In the genomic region with DNA sequence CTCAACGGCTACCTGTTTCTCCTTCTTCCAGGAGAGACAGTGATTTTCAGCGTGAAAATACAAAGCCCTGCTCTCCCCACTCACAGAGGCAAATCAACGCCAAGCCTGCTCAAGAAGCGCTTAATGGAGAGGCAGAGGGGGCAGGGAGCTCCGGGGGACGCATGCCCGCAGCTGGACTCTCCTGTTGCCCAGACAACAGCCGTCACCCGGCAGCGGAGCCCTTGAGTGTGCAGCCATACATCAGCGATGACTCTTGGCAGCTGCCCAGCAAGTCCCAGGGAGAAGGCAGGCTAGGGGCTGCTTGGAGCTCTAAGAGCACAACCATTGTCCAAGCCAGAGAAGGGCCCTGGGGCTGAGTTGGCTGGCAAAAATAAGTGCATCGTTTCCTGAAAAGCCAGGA, we compare ENCODE assay signal across 12 cellular contexts.
A peak's percentile ranks its signal among the peaks of the same experiment; 100 is the strongest.
DNase-seq lines count a peak whose midpoint lies in the region; ATAC-seq and TF ChIP-seq lines count a peak whose summit lies in the region.
"Had no signal": no experiment of that assay in that cellular context is flagged by ENCODE, and none has a peak within 500 bp of the region (broad histone marks: within the 10 kb centered on the region; RNA-seq: fewer than 3 reads in every experiment).

No MANE protein-coding gene starts in this region.

- no peaks in the 10 kb centered on the region for H3K9me3 ChIP-seq in esophagus squamous epithelium

- peak overlapping the region; percentile 82 to 91 (median 91) for H3K27ac Mint-ChIP-seq in nephron
- H3K27ac Mint-ChIP-seq: activated naive CD8-positive, alpha-beta T cell treated with anti-CD3 and anti-CD28 coated beads, Interleukin-2, amount 10 ng/mL, durations not matched to agents 7 days and 5 days had no signal

- peaks cover 0 to 10% (median 0%) of the 10 kb centered on the region in 3 donors for H3K4me1 ChIP-seq in esophagus squamous epithelium

- intact Hi-C loops in esophagus squamous epithelium (cut with DNase I): no loop called here

- H3K4me3 Mint-ChIP-seq in nephron: peak overlapping the region; percentile 61 to 74 (median 69)
- H3K4me3 Mint-ChIP-seq: activated naive CD8-positive, alpha-beta T cell treated with anti-CD3 and anti-CD28 coated beads, Interleukin-2, amount 10 ng/mL, durations not matched to agents 7 days and 5 days had no signal

- no peak for TF ChIP-seq CTCF in nephron (IDR thresholded peaks at IDR 0.05; ENCODE audit: unreplicated experiment in 3 of 3)
- no peak for TF ChIP-seq CTCF in esophagus squamous epithelium (IDR thresholded peaks at IDR 0.05)

- H3K36me3 ChIP-seq in esophagus squamous epithelium: peaks cover 0 to 33% (median 0%) of the 10 kb centered on the region in 3 donors

- DNase-seq in DMS 273 (lab: John Stamatoyannopoulos, UW; ENCODE audit: unreplicated experiment): peak; percentile 91
- peak; percentile 83 for DNase-seq in NCI-H2107 treated with DMSO at 0.1 percent for 48 hours (lab: John Stamatoyannopoulos, UW; ENCODE audit: unreplicated experiment)
- peak; percentile 6 for DNase-seq in cerebellar cortex (ENCODE audit: low spot score)
- DNase-seq in activated T-cell treated with anti-CD3 and anti-CD28 coated beads, Interleukin-2, amount 50 U/mL, for 1 hour: no peak
- no peak for DNase-seq in esophagus squamous epithelium (lab: John Stamatoyannopoulos, UW)
- DNase-seq: activated naive CD8-positive, alpha-beta T cell treated with anti-CD3 and anti-CD28 coated beads, Interleukin-2, amount 10 ng/mL, durations not matched to agents 7 days and 5 days; DND-41; stimulated activated naive CD4-positive, alpha-beta T cell treated with Interleukin-2 at 50 U/mL for 16 hours had no signal

- H3K27me3 ChIP-seq in esophagus squamous epithelium: no peaks in the 10 kb centered on the region

- H3K4me1 Mint-ChIP-seq in nephron: peaks cover 24% of the 10 kb centered on the region
- H3K4me1 Mint-ChIP-seq: activated naive CD8-positive, alpha-beta T cell treated with anti-CD3 and anti-CD28 coated beads, Interleukin-2, amount 10 ng/mL, durations not matched to agents 7 days and 5 days had no signal

- no peaks in the 10 kb centered on the region for H3K36me3 Mint-ChIP-seq in nephron (ENCODE audit: low read depth)
- H3K36me3 Mint-ChIP-seq: activated naive CD8-positive, alpha-beta T cell treated with anti-CD3 and anti-CD28 coated beads, Interleukin-2, amount 10 ng/mL, durations not matched to agents 7 days and 5 days had no signal

- 49 to 50% methylated on average over 2 to 7 of the region's 12 CpGs for WGBS in esophagus squamous epithelium, 2 donors

- no peak overlapping the region for H3K27ac ChIP-seq in esophagus squamous epithelium

- H3K4me3 ChIP-seq in esophagus squamous epithelium: no peak overlapping the region

- peaks cover 10% of the 10 kb centered on the region for H3K27me3 Mint-ChIP-seq in nephron (ENCODE audit: low read depth)

- ATAC-seq in HG02938 (IDR thresholded peaks at IDR 0.05; ENCODE audit: unreplicated experiment) (no peak), HG03045 (IDR thresholded peaks at IDR 0.05; ENCODE audit: unreplicated experiment) (no peak)
- ATAC-seq: HCT116 had no signal

- no peaks in the 10 kb centered on the region for H3K9me3 Mint-ChIP-seq in nephron
- H3K9me3 Mint-ChIP-seq: activated naive CD8-positive, alpha-beta T cell treated with anti-CD3 and anti-CD28 coated beads, Interleukin-2, amount 10 ng/mL, durations not matched to agents 7 days and 5 days had no signal

- TF ChIP-seq POLR2A in esophagus squamous epithelium (IDR thresholded peaks at IDR 0.05): no peak

Comparison
In these comparisons a context has a peak if more than half of its experiments do, and no peak if none do; other contexts are left out.
1. DNase-seq: peak in DMS 273 (single experiment), NCI-H2107 treated with DMSO at 0.1 percent for 48 hours (single experiment) and cerebellar cortex (single experiment); none in activated T-cell treated with anti-CD3 and anti-CD28 coated beads, Interleukin-2, amount 50 U/mL, for 1 hour (single experiment) and esophagus squamous epithelium (single experiment).